12 cellular contexts compared by ENCODE assay signal in genomic region chr10:72106154-72106849, GRCh38. TPM values are rescaled to one million over a fixed set of nuclear protein-coding genes. Genes with fewer than 3 reads are reported as not detected.
DNase-seq lines count a peak whose midpoint lies in the region; ATAC-seq lines count a peak whose summit lies in the region.
"Had no signal": no experiment of that assay in that cellular context is flagged by ENCODE, and none has a peak within 500 bp of the region (broad histone marks: within the 10 kb centered on the region; RNA-seq: fewer than 3 reads in every experiment).

No MANE protein-coding gene starts in this region.

- no peaks in the 10 kb centered on the region for H3K27me3 Mint-ChIP-seq in activated CD4-positive, alpha-beta T cell treated with anti-CD3 and anti-CD28 coated beads, Interleukin-2, amount 10 ng/mL, durations not matched to agents 7 days and 5 days
- H3K27me3 Mint-ChIP-seq in activated naive CD8-positive, alpha-beta T cell: no peaks in the 10 kb centered on the region
- H3K27me3 Mint-ChIP-seq in naive thymus-derived CD4-positive, alpha-beta T cell: no peaks in the 10 kb centered on the region

- CTCF ChIA-PET in activated CD4-positive, alpha-beta T cell treated with anti-CD3 and anti-CD28 coated beads, Interleukin-2, amount 10 ng/mL, durations not matched to agents 7 days and 5 days (lab: Charles Lee): interaction anchor here (0.6 kb wide), 1 partner anchor 18 kb away, joined by 3 read pairs; no protein-coding TSS in a partner anchor
- CTCF ChIA-PET in naive thymus-derived CD4-positive, alpha-beta T cell (lab: Charles Lee): interaction anchor here (0.7 to 1.2 kb wide), 3 partner anchors 17 to 27 kb away, joined by 3 to 6 read pairs (median 4); partner anchors contain the start of gene SPOCK2

- no peak overlapping the region for H3K4me3 ChIP-seq in Jurkat, Clone E6-1 (ENCODE audit: low read length)
- peak overlapping the region; percentile 7 for H3K4me3 ChIP-seq in naive thymus-derived CD4-positive, alpha-beta T cell (ENCODE audit: low read length)

- peak overlapping the region; percentile 72 for H3K27ac ChIP-seq in naive thymus-derived CD4-positive, alpha-beta T cell (ENCODE audit: low read depth, low read length)
- H3K27ac ChIP-seq: VCaP had no signal

- H3K4me3 Mint-ChIP-seq in activated CD4-positive, alpha-beta T cell treated with anti-CD3 and anti-CD28 coated beads, Interleukin-2, amount 10 ng/mL, durations not matched to agents 7 days and 5 days: peak overlapping the region; percentile 73
- peak overlapping the region; percentile 80 for H3K4me3 Mint-ChIP-seq in activated naive CD8-positive, alpha-beta T cell
- peak overlapping the region; percentile 63 to 85 (median 78) for H3K4me3 Mint-ChIP-seq in naive thymus-derived CD4-positive, alpha-beta T cell

- ATAC-seq in naive thymus-derived CD4-positive, alpha-beta T cell: no peak

- peaks cover 83% of the 10 kb centered on the region for H3K4me1 Mint-ChIP-seq in activated CD4-positive, alpha-beta T cell treated with anti-CD3 and anti-CD28 coated beads, Interleukin-2, amount 10 ng/mL, durations not matched to agents 7 days and 5 days
- peaks cover 95% of the 10 kb centered on the region for H3K4me1 Mint-ChIP-seq in activated naive CD8-positive, alpha-beta T cell (ENCODE audit: low read depth)
- peaks cover 60 to 100% (median 95%) of the 10 kb centered on the region in 7 donors for H3K4me1 Mint-ChIP-seq in naive thymus-derived CD4-positive, alpha-beta T cell

- no peak for DNase-seq in activated CD4-positive, alpha-beta T cell treated with anti-CD3 and anti-CD28 coated beads, Interleukin-2, amount 10 ng/mL, durations not matched to agents 7 days and 5 days
- no peak for DNase-seq in activated CD4-positive, alpha-beta T cell treated with anti-CD3 and anti-CD28 coated beads for 1 hour
- peak; percentile 61 for DNase-seq in Jurkat, Clone E6-1 (ENCODE audit: low read depth, low spot score)
- no peak for DNase-seq in naive thymus-derived CD4-positive, alpha-beta T cell
- no peak for DNase-seq in NCI-H748 treated with DMSO at 0.1 percent for 48 hours (lab: John Stamatoyannopoulos, UW)
- DNase-seq in NCI-H1436 treated with DMSO at 0.1 percent for 48 hours (lab: John Stamatoyannopoulos, UW): no peak
- DNase-seq in iPS-NIHi11 (ENCODE audit: low spot score): no peak
- DNase-seq: erythroblast, NCI-H1694 treated with DMSO at 0.1 percent for 48 hours, NCI-H526 treated with DMSO at 0.1 percent for 48 hours had no signal

- H3K9me3 ChIP-seq in naive thymus-derived CD4-positive, alpha-beta T cell (ENCODE audit: control insufficient read depth in 2 of 3, low read length in 3 of 3): no peaks in the 10 kb centered on the region

- POLR2A ChIA-PET in activated CD4-positive, alpha-beta T cell treated with anti-CD3 and anti-CD28 coated beads, Interleukin-2, amount 10 ng/mL, durations not matched to agents 7 days and 5 days (lab: Charles Lee): no interaction called here
- POLR2A ChIA-PET in naive thymus-derived CD4-positive, alpha-beta T cell (lab: Charles Lee): interaction anchor here (0.6 to 11.5 kb wide), 8 partner anchors 7 to 161 kb away, joined by 3 to 297 read pairs (median 4); partner anchors contain the start of genes ANAPC16 and SPOCK2

- intact Hi-C loops in naive thymus-derived CD4-positive, alpha-beta T cell (cut with micrococcal nuclease): no loop called here

- peak overlapping the region; percentile 90 for H3K27ac Mint-ChIP-seq in activated CD4-positive, alpha-beta T cell treated with anti-CD3 and anti-CD28 coated beads, Interleukin-2, amount 10 ng/mL, durations not matched to agents 7 days and 5 days
- peak overlapping the region; percentile 88 for H3K27ac Mint-ChIP-seq in activated naive CD8-positive, alpha-beta T cell
- peak overlapping the region; percentile 81 to 96 (median 90) for H3K27ac Mint-ChIP-seq in naive thymus-derived CD4-positive, alpha-beta T cell

- H3K27me3 ChIP-seq in naive thymus-derived CD4-positive, alpha-beta T cell (ENCODE audit: control insufficient read depth in 2 of 2, insufficient read depth in 2 of 2, low read length in 2 of 2): no peaks in the 10 kb centered on the region

- peaks cover 32 to 95% of the 10 kb centered on the region in 2 donors for H3K4me1 ChIP-seq in naive thymus-derived CD4-positive, alpha-beta T cell (ENCODE audit: control insufficient read depth in 2 of 2, insufficient read depth in 2 of 2, low read length in 2 of 2)

- no peaks in the 10 kb centered on the region for H3K36me3 ChIP-seq in naive thymus-derived CD4-positive, alpha-beta T cell (ENCODE audit: control insufficient read depth in 2 of 3, insufficient read depth in 3 of 3, low read length in 3 of 3)

- H3K9me3 Mint-ChIP-seq in activated CD4-positive, alpha-beta T cell treated with anti-CD3 and anti-CD28 coated beads, Interleukin-2, amount 10 ng/mL, durations not matched to agents 7 days and 5 days: no peaks in the 10 kb centered on the region
- H3K9me3 Mint-ChIP-seq in activated naive CD8-positive, alpha-beta T cell (ENCODE audit: low read depth): peaks cover 5% of the 10 kb centered on the region
- no peaks in the 10 kb centered on the region for H3K9me3 Mint-ChIP-seq in naive thymus-derived CD4-positive, alpha-beta T cell

- peaks cover 37% of the 10 kb centered on the region for H3K36me3 Mint-ChIP-seq in activated CD4-positive, alpha-beta T cell treated with anti-CD3 and anti-CD28 coated beads, Interleukin-2, amount 10 ng/mL, durations not matched to agents 7 days and 5 days (ENCODE audit: low read depth)
- H3K36me3 Mint-ChIP-seq in activated naive CD8-positive, alpha-beta T cell: peaks cover 16% of the 10 kb centered on the region
- H3K36me3 Mint-ChIP-seq in naive thymus-derived CD4-positive, alpha-beta T cell: peaks cover 0 to 34% (median 9%) of the 10 kb centered on the region in 5 donors

RNA-seq across cellular contexts. Expression of gene SPOCK2, which starts 18.0 kb away (rescaled TPM):
- 100 to 1,000 TPM; 423 to 424 TPM for total RNA-seq in activated CD4-positive, alpha-beta T cell treated with anti-CD3 and anti-CD28 coated beads, Interleukin-2, amount 10 ng/mL, durations not matched to agents 7 days and 5 days
- polyA plus RNA-seq in Jurkat, Clone E6-1 (2012; ENCODE audit: insufficient read depth, insufficient read length): 1.2 TPM
- total RNA-seq in naive thymus-derived CD4-positive, alpha-beta T cell: 100 to 1,000 TPM; 312 to 543 (median 505) TPM
- 100 to 1,000 TPM; 200 to 250 TPM for polyA plus RNA-seq in naive thymus-derived CD4-positive, alpha-beta T cell
